Comparison of ENCODE assay signal across 9 cellular contexts in genomic region chr5:53069626-53070025, GRCh38. TPM values are rescaled to one million over a fixed set of nuclear protein-coding genes. Genes with fewer than 3 reads are reported as not detected.
DNase-seq lines count a peak whose midpoint lies in the region; TF ChIP-seq lines count a peak whose summit lies in the region.
"Had no signal": no experiment of that assay in that cellular context is flagged by ENCODE, and none has a peak within 500 bp of the region (broad histone marks: within the 10 kb centered on the region; RNA-seq: fewer than 3 reads in every experiment).

No MANE protein-coding gene starts in this region.

- no peaks in the 10 kb centered on the region for H3K9me3 ChIP-seq in endodermal cell (ENCODE audit: control insufficient read depth, low read length)
- H3K9me3 ChIP-seq: ascending aorta had no signal

- no peaks in the 10 kb centered on the region for H3K27me3 Mint-ChIP-seq in endodermal cell (ENCODE audit: insufficient read depth)

- no peak overlapping the region for H3K27ac Mint-ChIP-seq in endodermal cell

- H3K36me3 Mint-ChIP-seq in endodermal cell (ENCODE audit: low read depth) = no peaks in the 10 kb centered on the region

- H3K27ac ChIP-seq in endodermal cell (ENCODE audit: low read depth, low read length) = no peak overlapping the region
- H3K27ac ChIP-seq: ascending aorta had no signal

- peak in 2 of 3 experiments; percentile 36 to 40 for DNase-seq in activated CD8-positive, alpha-beta memory T cell treated with anti-CD3 and anti-CD28 coated beads for 48 hours (ENCODE audit: low read depth in 2 of 3, low spot score in 2 of 3)
- DNase-seq in activated CD8-positive, alpha-beta memory T cell treated with anti-CD3 and anti-CD28 coated beads for 24 hours = no peak
- DNase-seq in activated T-cell treated with anti-CD3 and anti-CD28 coated beads for 48 hours (ENCODE audit: low read depth) (peak; percentile 56), fibroblast of mammary gland (ENCODE audit: low read depth) (peak; percentile 93), endodermal cell (no peak), NCI-H226 (no peak)
- DNase-seq in stimulated activated CD8-positive, alpha-beta memory T cell treated with anti-CD3 and anti-CD28 coated beads, Interleukin-7, amount 100 ng/mL, for 48 hours (ENCODE audit: extremely low read depth in 1 of 2, low read depth in 1 of 2) = peak; percentile 23 to 72
- no peak for DNase-seq in effector CD4-positive, alpha-beta T cell

- no peaks in the 10 kb centered on the region for H3K4me1 ChIP-seq in endodermal cell (ENCODE audit: control insufficient read depth, insufficient read depth, low read length)
- H3K4me1 ChIP-seq: ascending aorta had no signal

- H3K4me3 Mint-ChIP-seq in endodermal cell = no peak overlapping the region

- TF ChIP-seq CTCF in fibroblast of mammary gland (conservative IDR thresholded peaks at IDR 0.05; ENCODE audit: control insufficient read depth, insufficient read depth, low read depth, low read length) (no peak), endodermal cell (conservative IDR thresholded peaks at IDR 0.05) (no peak)

- 91 to 94% methylated on average over 4 to 5 of the region's 5 CpGs for WGBS in endodermal cell (ENCODE audit: insufficient coverage in 1 of 2, insufficient read length in 1 of 2), 2 experiments

- no peak overlapping the region for H3K9ac ChIP-seq in endodermal cell (ENCODE audit: extremely low read depth, low read length, poor library complexity, severe bottlenecking)

- H3K27me3 ChIP-seq in endodermal cell (ENCODE audit: control insufficient read depth, insufficient read depth, low read length, poor library complexity, severe bottlenecking) = no peaks in the 10 kb centered on the region
- H3K27me3 ChIP-seq: ascending aorta had no signal

- H3K9me3 Mint-ChIP-seq in endodermal cell = no peaks in the 10 kb centered on the region

- no peaks in the 10 kb centered on the region for H3K4me1 Mint-ChIP-seq in endodermal cell

- H3K36me3 ChIP-seq in endodermal cell (ENCODE audit: control insufficient read depth, insufficient read depth, low read length) = no peaks in the 10 kb centered on the region
- H3K36me3 ChIP-seq: ascending aorta had no signal

- H3K4me3 ChIP-seq in fibroblast of mammary gland (ENCODE audit: control insufficient read depth, low read depth, low read length) (no peak overlapping the region), endodermal cell (ENCODE audit: low read length) (no peak overlapping the region)
- H3K4me3 ChIP-seq: ascending aorta had no signal

RNA-seq across cellular contexts. Expression of gene MOCS2, which starts 39.9 kb away (rescaled TPM):
- total RNA-seq in endodermal cell = 10 to 100 TPM; 18.8 to 28.5 TPM
- 29.2 TPM for polyA plus RNA-seq in endodermal cell (2013, experiment 1 of 2)
- 27.4 TPM for polyA plus RNA-seq in endodermal cell (2013, experiment 2 of 2)

Comparison
In these comparisons a context has a peak if more than half of its experiments do, and no peak if none do; other contexts are left out.
1. DNase-seq: peak in activated CD8-positive, alpha-beta memory T cell treated with anti-CD3 and anti-CD28 coated beads for 48 hours (2 of 3), activated T-cell treated with anti-CD3 and anti-CD28 coated beads for 48 hours (single experiment), fibroblast of mammary gland (single experiment) and stimulated activated CD8-positive, alpha-beta memory T cell treated with anti-CD3 and anti-CD28 coated beads, Interleukin-7, amount 100 ng/mL, for 48 hours (2 of 2); none in activated CD8-positive, alpha-beta memory T cell treated with anti-CD3 and anti-CD28 coated beads for 24 hours (single experiment), endodermal cell (single experiment), NCI-H226 (single experiment) and effector CD4-positive, alpha-beta T cell (single experiment).